Comparison of ENCODE assay signal across 8 cellular contexts in the genomic region with DNA sequence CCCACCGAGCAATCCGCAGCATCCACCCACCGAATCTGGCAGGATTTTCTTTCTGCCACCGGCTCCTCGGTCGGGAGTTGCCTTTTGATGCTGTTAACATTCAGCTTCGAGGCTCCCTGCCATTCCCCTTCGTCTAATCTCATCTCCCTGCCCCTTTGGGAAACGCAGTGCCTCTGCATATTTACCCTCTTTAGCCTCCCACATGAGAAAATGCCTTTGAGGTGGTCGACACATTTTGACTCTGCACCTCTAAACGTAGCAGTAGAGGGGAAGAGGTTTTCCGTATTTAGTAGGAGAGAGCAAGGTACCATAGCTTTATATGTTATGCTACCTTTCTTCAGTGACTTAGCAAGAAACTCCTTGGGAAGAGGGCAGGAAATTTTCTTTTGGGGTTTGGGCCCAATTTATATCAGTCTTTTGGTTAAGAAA. TPM values are rescaled to one million over a fixed set of nuclear protein-coding genes. Genes with fewer than 3 reads are reported as not detected.
DNase-seq lines count a peak whose midpoint lies in the region; ATAC-seq and TF ChIP-seq lines count a peak whose summit lies in the region.

No MANE protein-coding gene starts in this region.

- H3K4me1 ChIP-seq in right cardiac atrium (ENCODE audit: control insufficient read depth, insufficient read depth, low read length) (no peaks in the 10 kb centered on the region), smooth muscle cell (ENCODE audit: low read depth) (peaks cover 18% of the 10 kb centered on the region)

- DNase-seq in activated naive CD4-positive, alpha-beta T cell treated with Interleukin-2 at 50 U/mL for 16 hours = peak; percentile 24
- no peak for DNase-seq in activated naive CD4-positive, alpha-beta T cell (lab: John Stamatoyannopoulos, UW)
- peak; percentile 24 for DNase-seq in activated CD8-positive, alpha-beta T cell treated with anti-CD3 and anti-CD28 coated beads, Interleukin-2, amount 10 ng/mL, durations not matched to agents 7 days and 5 days
- DNase-seq in right cardiac atrium (no peak), smooth muscle cell (lab: John Stamatoyannopoulos, UW; ENCODE audit: unreplicated experiment) (no peak), GM19238 (ENCODE audit: insufficient read length, low spot score) (no peak), GDM1 (lab: John Stamatoyannopoulos, UW) (no peak)

- no peak for TF ChIP-seq CTCF in smooth muscle cell (IDR thresholded peaks at IDR 0.05; ENCODE audit: borderline replicate concordance, insufficient read depth, poor library complexity, severe bottlenecking)

- no peaks in the 10 kb centered on the region for H3K9me3 ChIP-seq in right cardiac atrium (ENCODE audit: control insufficient read depth, low read length)
- no peaks in the 10 kb centered on the region for H3K9me3 ChIP-seq in smooth muscle cell (replicated peaks; ENCODE audit: low read depth)

- no peaks in the 10 kb centered on the region for H3K27me3 ChIP-seq in right cardiac atrium (ENCODE audit: control insufficient read depth, insufficient read depth)
- no peaks in the 10 kb centered on the region for H3K27me3 ChIP-seq in smooth muscle cell (ENCODE audit: low read depth)

- intact Hi-C loops in right cardiac atrium (cut with DNase I) = loop anchor here in 2 of 4 donors (10.0 kb wide), 1 partner anchor 70 kb away; no protein-coding TSS in a partner anchor

- H3K4me3 Mint-ChIP-seq in activated CD8-positive, alpha-beta T cell treated with anti-CD3 and anti-CD28 coated beads, Interleukin-2, amount 10 ng/mL, durations not matched to agents 7 days and 5 days = peak overlapping the region; percentile 93

- H3K36me3 ChIP-seq in smooth muscle cell (ENCODE audit: low read depth) = no peaks in the 10 kb centered on the region

- peak overlapping the region; percentile 98 for H3K9ac ChIP-seq in smooth muscle cell (ENCODE audit: low read depth)

- H3K36me3 Mint-ChIP-seq in activated CD8-positive, alpha-beta T cell treated with anti-CD3 and anti-CD28 coated beads, Interleukin-2, amount 10 ng/mL, durations not matched to agents 7 days and 5 days (ENCODE audit: low read depth) = peaks cover 13% of the 10 kb centered on the region

- CTCF ChIA-PET in activated CD8-positive, alpha-beta T cell treated with anti-CD3 and anti-CD28 coated beads, Interleukin-2, amount 10 ng/mL, durations not matched to agents 7 days and 5 days (lab: Charles Lee) = interaction anchor here (1.5 kb wide), 1 partner anchor 11 kb away, joined by 5 read pairs; no protein-coding TSS in a partner anchor

- peak overlapping the region; percentile 100 for H3K4me2 ChIP-seq in smooth muscle cell

- H3K9me3 Mint-ChIP-seq in activated CD8-positive, alpha-beta T cell treated with anti-CD3 and anti-CD28 coated beads, Interleukin-2, amount 10 ng/mL, durations not matched to agents 7 days and 5 days (ENCODE audit: insufficient read depth) = no peaks in the 10 kb centered on the region

- 0% methylated on average over 12 of the region's 12 CpGs for WGBS in right cardiac atrium
- WGBS in smooth muscle cell (ENCODE audit: low lambda C conversion rate) = under 1% methylated on average over 12 of the region's 12 CpGs

- peaks cover 42% of the 10 kb centered on the region for H3K4me1 Mint-ChIP-seq in activated CD8-positive, alpha-beta T cell treated with anti-CD3 and anti-CD28 coated beads, Interleukin-2, amount 10 ng/mL, durations not matched to agents 7 days and 5 days (ENCODE audit: low read depth)

- peak overlapping the region; percentile 91 for H3K27ac Mint-ChIP-seq in activated CD8-positive, alpha-beta T cell treated with anti-CD3 and anti-CD28 coated beads, Interleukin-2, amount 10 ng/mL, durations not matched to agents 7 days and 5 days

- H3K27ac ChIP-seq in right cardiac atrium (ENCODE audit: low read length) = peak overlapping the region; percentile 87
- peak overlapping the region; percentile 100 for H3K27ac ChIP-seq in smooth muscle cell (ENCODE audit: low read depth)

- no peak overlapping the region for H2AFZ ChIP-seq in smooth muscle cell (ENCODE audit: low read depth)

- H3F3A ChIP-seq in smooth muscle cell (ENCODE audit: low read depth) = peaks cover 21% of the 10 kb centered on the region

- peaks cover 56% of the 10 kb centered on the region for H4K20me1 ChIP-seq in smooth muscle cell (ENCODE audit: low read depth)

- H3K4me3 ChIP-seq in right cardiac atrium (ENCODE audit: low read length) (peak overlapping the region; percentile 98), smooth muscle cell (peak overlapping the region; percentile 86)

- H3K27me3 Mint-ChIP-seq in activated CD8-positive, alpha-beta T cell treated with anti-CD3 and anti-CD28 coated beads, Interleukin-2, amount 10 ng/mL, durations not matched to agents 7 days and 5 days (ENCODE audit: low read depth) = no peaks in the 10 kb centered on the region

- peaks cover 68% of the 10 kb centered on the region for H3K79me2 ChIP-seq in smooth muscle cell (ENCODE audit: low read depth)

- POLR2A ChIA-PET in activated CD8-positive, alpha-beta T cell treated with anti-CD3 and anti-CD28 coated beads, Interleukin-2, amount 10 ng/mL, durations not matched to agents 7 days and 5 days (lab: Charles Lee) = interaction anchor here (0.7 to 2.7 kb wide), 3 partner anchors 67 to 83 kb away, joined by 3 to 10 read pairs (median 3); partner anchors contain the start of gene METTL16

- no peak for ATAC-seq in activated CD8-positive, alpha-beta T cell treated with anti-CD3 and anti-CD28 coated beads, Interleukin-2, amount 10 ng/mL, durations not matched to agents 7 days and 5 days
- no peak for ATAC-seq in right cardiac atrium
- ATAC-seq in HG02981 (IDR thresholded peaks at IDR 0.05; ENCODE audit: unreplicated experiment) = no peak

RNA-seq across cellular contexts. Expression of gene PAFAH1B1, which starts 1.2 kb away (rescaled TPM):
- total RNA-seq in activated CD8-positive, alpha-beta T cell treated with anti-CD3 and anti-CD28 coated beads, Interleukin-2, amount 10 ng/mL, durations not matched to agents 7 days and 5 days = 100 to 1,000 TPM; 164 to 173 TPM
- total RNA-seq in right cardiac atrium = 100 to 1,000 TPM; 104 to 128 (median 106) TPM
- polyA plus RNA-seq in right cardiac atrium = 39.1 TPM
- total RNA-seq in smooth muscle cell = 105 and 171 TPM in 2 replicates
- polyA plus RNA-seq in smooth muscle cell = 126 and 127 TPM in 2 replicates

Comparison
In these comparisons a context has a peak if more than half of its experiments do, and no peak if none do; other contexts are left out.
1. DNase-seq: peak in activated naive CD4-positive, alpha-beta T cell treated with Interleukin-2 at 50 U/mL for 16 hours (single experiment) and activated CD8-positive, alpha-beta T cell treated with anti-CD3 and anti-CD28 coated beads, Interleukin-2, amount 10 ng/mL, durations not matched to agents 7 days and 5 days (single experiment); none in activated naive CD4-positive, alpha-beta T cell (0 of 4), right cardiac atrium (0 of 3), smooth muscle cell (single experiment), GM19238 (single experiment) and GDM1 (single experiment).